Comparison of ENCODE assay signal across 8 cellular contexts in the genomic region with DNA sequence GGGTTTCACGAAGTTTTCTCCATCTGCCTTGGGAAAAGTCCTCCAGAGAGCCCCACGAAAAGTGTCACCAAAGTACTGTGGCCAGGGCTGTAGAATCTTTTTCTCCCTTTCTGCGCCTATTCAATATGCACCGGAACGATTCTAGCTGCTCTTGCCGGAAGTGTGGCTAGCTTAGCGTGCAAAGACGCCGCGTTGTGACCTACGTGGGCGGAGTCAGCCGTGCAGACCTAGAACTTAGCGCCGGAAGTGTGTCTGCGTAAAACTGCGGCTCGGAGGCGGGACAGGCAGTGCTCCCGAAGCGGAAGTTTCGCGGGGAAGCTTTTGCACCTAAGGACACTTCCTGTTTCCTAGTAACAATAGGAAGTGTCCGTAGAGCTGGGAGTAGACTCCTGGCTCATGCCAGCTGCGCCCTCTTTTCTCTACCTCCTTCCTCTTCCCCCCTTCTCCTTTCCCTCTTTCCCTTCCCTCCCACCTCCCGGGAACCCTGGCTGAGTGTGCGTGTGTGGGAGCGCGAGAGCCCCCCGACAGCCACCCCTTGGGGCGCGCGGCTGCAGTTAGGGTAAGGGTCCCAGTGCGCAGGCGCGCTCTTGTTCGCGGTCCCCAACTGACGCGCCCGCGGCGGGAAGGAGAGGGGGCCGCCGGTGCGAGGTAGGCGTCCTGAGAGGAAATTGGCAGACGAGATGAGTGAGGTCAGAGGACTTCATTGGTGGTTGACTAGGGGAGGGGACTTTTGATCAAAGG. TPM values are rescaled to one million over a fixed set of nuclear protein-coding genes. Genes with fewer than 3 reads are reported as not detected.
DNase-seq lines count a peak whose midpoint lies in the region; ATAC-seq and TF ChIP-seq lines count a peak whose summit lies in the region.

A gene with protein sequence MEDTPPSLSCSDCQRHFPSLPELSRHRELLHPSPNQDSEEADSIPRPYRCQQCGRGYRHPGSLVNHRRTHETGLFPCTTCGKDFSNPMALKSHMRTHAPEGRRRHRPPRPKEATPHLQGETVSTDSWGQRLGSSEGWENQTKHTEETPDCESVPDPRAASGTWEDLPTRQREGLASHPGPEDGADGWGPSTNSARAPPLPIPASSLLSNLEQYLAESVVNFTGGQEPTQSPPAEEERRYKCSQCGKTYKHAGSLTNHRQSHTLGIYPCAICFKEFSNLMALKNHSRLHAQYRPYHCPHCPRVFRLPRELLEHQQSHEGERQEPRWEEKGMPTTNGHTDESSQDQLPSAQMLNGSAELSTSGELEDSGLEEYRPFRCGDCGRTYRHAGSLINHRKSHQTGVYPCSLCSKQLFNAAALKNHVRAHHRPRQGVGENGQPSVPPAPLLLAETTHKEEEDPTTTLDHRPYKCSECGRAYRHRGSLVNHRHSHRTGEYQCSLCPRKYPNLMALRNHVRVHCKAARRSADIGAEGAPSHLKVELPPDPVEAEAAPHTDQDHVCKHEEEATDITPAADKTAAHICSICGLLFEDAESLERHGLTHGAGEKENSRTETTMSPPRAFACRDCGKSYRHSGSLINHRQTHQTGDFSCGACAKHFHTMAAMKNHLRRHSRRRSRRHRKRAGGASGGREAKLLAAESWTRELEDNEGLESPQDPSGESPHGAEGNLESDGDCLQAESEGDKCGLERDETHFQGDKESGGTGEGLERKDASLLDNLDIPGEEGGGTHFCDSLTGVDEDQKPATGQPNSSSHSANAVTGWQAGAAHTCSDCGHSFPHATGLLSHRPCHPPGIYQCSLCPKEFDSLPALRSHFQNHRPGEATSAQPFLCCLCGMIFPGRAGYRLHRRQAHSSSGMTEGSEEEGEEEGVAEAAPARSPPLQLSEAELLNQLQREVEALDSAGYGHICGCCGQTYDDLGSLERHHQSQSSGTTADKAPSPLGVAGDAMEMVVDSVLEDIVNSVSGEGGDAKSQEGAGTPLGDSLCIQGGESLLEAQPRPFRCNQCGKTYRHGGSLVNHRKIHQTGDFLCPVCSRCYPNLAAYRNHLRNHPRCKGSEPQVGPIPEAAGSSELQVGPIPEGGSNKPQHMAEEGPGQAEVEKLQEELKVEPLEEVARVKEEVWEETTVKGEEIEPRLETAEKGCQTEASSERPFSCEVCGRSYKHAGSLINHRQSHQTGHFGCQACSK (N-terminal part only) (plus strand): TSS at position 350 of the 741 bp plus-strand sequence. CDS start 1,903 bp downstream, outside the sequence.
A gene (minus strand): TSS at position 168 of the 741 bp plus-strand sequence. CDS start 9,781 bp downstream, outside the sequence.

- peaks cover 0 to 26% (median 19%) of the 10 kb centered on the region in 4 donors for H3K4me1 ChIP-seq in liver (ENCODE audit: control insufficient read depth in 4 of 4, insufficient read depth in 4 of 4, low read length in 3 of 4)

- peak; percentile 100 for DNase-seq in CD1c-positive myeloid dendritic cell (ENCODE audit: extremely low spot score)
- peak; percentile 99 for DNase-seq in NCI-H82 (lab: John Stamatoyannopoulos, UW)
- DNase-seq in activated CD4-positive, alpha-beta T cell treated with anti-CD3 and anti-CD28 coated beads, Interleukin-2, amount 50 U/mL, for 48 hours: peak; percentile 98
- peak; percentile 99 to 100 for DNase-seq in dermis microvascular lymphatic vessel endothelial cell (ENCODE audit: low read depth in 2 of 2)
- DNase-seq in stimulated activated CD4-positive, alpha-beta T cell treated with anti-CD3 and anti-CD28 coated beads, Interleukin-4, amount 100 ng/mL, for 24 hours: peak; percentile 99

- H3K9me3 ChIP-seq in liver (ENCODE audit: control insufficient read depth in 4 of 4, low read length in 3 of 4): no peaks in the 10 kb centered on the region

- TF ChIP-seq RAD21 in liver (IDR thresholded peaks at IDR 0.05): peak; percentile 51 to 63

- H3K36me3 ChIP-seq in liver (ENCODE audit: control insufficient read depth in 4 of 4, insufficient read depth in 3 of 4, low read depth in 1 of 4, low read length in 3 of 4): peaks cover 4 to 26% (median 14%) of the 10 kb centered on the region in 4 donors

- H3K27me3 ChIP-seq in liver (ENCODE audit: control insufficient read depth in 4 of 4, insufficient read depth in 4 of 4, low read length in 3 of 4): no peaks in the 10 kb centered on the region

- ATAC-seq in GM19397 (IDR thresholded peaks at IDR 0.05; ENCODE audit: unreplicated experiment) (peak; percentile 73), HG03571 (IDR thresholded peaks at IDR 0.05; ENCODE audit: unreplicated experiment) (peak; percentile 63)

- TF ChIP-seq CTCF in liver (IDR thresholded peaks at IDR 0.05; ENCODE audit: low read depth, low read length, missing input control): no peak

- H3K9ac ChIP-seq in liver (ENCODE audit: low read depth in 1 of 2, low read length in 2 of 2): peak within 1 kb of the TSS; percentile 87 to 88

- H3K27ac ChIP-seq in liver (ENCODE audit: low read depth in 1 of 2, low read length in 2 of 2): peak within 1 kb of the TSS; percentile 97 to 98

- H3K4me3 ChIP-seq in liver (ENCODE audit: low read depth in 1 of 3, low read length in 3 of 3): peak within 1 kb of the TSS; percentile 94 to 100 (median 100)

- WGBS in liver: under 1% methylated on average over 48 of the region's 48 CpGs

TF ChIP-seq in liver, 16 proteins besides CTCF, POLR2A, EP300 and RAD21:
- TF ChIP-seq GABPA (IDR thresholded peaks at IDR 0.05 in 1 of 2, conservative IDR thresholded peaks at IDR 0.05 in 1 of 2) (peak; percentile 99 to 100), SP1 (IDR thresholded peaks at IDR 0.05) (peak; percentile 73), TAF1 (conservative IDR thresholded peaks at IDR 0.05) (no peak), FOXA2 (IDR thresholded peaks at IDR 0.05) (no peak), EGR1 (IDR thresholded peaks at IDR 0.05; ENCODE audit: low read depth in 2 of 2) (peak; percentile 93 to 95), HNF4A (conservative IDR thresholded peaks at IDR 0.05) (peak; percentile 34 to 41), JUND (IDR thresholded peaks at IDR 0.05) (peak in 1 of 2 donors; percentile 31), RXRA (IDR thresholded peaks at IDR 0.05) (peak; percentile 55 to 65), HNF4G (IDR thresholded peaks at IDR 0.05) (no peak), FOXA1 (IDR thresholded peaks at IDR 0.05) (peak; percentile 41), YY1 (IDR thresholded peaks at IDR 0.05) (peak; percentile 65), NR2F2 (IDR thresholded peaks at IDR 0.05) (peak; percentile 70)
- TF ChIP-seq, protein P1, sequence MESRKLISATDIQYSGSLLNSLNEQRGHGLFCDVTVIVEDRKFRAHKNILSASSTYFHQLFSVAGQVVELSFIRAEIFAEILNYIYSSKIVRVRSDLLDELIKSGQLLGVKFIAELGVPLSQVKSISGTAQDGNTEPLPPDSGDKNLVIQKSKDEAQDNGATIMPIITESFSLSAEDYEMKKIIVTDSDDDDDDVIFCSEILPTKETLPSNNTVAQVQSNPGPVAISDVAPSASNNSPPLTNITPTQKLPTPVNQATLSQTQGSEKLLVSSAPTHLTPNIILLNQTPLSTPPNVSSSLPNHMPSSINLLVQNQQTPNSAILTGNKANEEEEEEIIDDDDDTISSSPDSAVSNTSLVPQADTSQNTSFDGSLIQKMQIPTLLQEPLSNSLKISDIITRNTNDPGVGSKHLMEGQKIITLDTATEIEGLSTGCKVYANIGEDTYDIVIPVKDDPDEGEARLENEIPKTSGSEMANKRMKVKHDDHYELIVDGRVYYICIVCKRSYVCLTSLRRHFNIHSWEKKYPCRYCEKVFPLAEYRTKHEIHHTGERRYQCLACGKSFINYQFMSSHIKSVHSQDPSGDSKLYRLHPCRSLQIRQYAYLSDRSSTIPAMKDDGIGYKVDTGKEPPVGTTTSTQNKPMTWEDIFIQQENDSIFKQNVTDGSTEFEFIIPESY (IDR thresholded peaks at IDR 0.05): no peak
- TF ChIP-seq, protein P2, sequence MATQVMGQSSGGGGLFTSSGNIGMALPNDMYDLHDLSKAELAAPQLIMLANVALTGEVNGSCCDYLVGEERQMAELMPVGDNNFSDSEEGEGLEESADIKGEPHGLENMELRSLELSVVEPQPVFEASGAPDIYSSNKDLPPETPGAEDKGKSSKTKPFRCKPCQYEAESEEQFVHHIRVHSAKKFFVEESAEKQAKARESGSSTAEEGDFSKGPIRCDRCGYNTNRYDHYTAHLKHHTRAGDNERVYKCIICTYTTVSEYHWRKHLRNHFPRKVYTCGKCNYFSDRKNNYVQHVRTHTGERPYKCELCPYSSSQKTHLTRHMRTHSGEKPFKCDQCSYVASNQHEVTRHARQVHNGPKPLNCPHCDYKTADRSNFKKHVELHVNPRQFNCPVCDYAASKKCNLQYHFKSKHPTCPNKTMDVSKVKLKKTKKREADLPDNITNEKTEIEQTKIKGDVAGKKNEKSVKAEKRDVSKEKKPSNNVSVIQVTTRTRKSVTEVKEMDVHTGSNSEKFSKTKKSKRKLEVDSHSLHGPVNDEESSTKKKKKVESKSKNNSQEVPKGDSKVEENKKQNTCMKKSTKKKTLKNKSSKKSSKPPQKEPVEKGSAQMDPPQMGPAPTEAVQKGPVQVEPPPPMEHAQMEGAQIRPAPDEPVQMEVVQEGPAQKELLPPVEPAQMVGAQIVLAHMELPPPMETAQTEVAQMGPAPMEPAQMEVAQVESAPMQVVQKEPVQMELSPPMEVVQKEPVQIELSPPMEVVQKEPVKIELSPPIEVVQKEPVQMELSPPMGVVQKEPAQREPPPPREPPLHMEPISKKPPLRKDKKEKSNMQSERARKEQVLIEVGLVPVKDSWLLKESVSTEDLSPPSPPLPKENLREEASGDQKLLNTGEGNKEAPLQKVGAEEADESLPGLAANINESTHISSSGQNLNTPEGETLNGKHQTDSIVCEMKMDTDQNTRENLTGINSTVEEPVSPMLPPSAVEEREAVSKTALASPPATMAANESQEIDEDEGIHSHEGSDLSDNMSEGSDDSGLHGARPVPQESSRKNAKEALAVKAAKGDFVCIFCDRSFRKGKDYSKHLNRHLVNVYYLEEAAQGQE (IDR thresholded peaks at IDR 0.05): no peak
- TF ChIP-seq, protein P3, sequence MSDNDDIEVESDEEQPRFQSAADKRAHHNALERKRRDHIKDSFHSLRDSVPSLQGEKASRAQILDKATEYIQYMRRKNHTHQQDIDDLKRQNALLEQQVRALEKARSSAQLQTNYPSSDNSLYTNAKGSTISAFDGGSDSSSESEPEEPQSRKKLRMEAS (IDR thresholded peaks at IDR 0.05): peak; percentile 98
- TF ChIP-seq, protein P4, sequence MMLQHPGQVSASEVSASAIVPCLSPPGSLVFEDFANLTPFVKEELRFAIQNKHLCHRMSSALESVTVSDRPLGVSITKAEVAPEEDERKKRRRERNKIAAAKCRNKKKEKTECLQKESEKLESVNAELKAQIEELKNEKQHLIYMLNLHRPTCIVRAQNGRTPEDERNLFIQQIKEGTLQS (IDR thresholded peaks at IDR 0.05): no peak

RNA-seq across cellular contexts. Expression of the first gene that starts in this region (rescaled TPM):
- total RNA-seq in dermis microvascular lymphatic vessel endothelial cell (8.1 and 13.9 TPM in 2 replicates), liver (1 to 10 TPM; 5.4 to 9.6 TPM)
- polyA plus RNA-seq in liver: 1 to 10 TPM in 1 of 2 donors, under 1 TPM in 1; 0.89 to 2.7 TPM

RNA-seq across cellular contexts. Expression of the second gene that starts in this region (rescaled TPM):
- total RNA-seq in dermis microvascular lymphatic vessel endothelial cell (5.4 and 7.6 TPM in 2 replicates), liver (1 to 10 TPM; 4.4 to 4.8 TPM)
- 1 to 10 TPM in 1 of 2 donors, under 1 TPM in 1; 0.92 to 3.3 TPM for polyA plus RNA-seq in liver

Comparison
In these comparisons a context has a peak if more than half of its experiments do, and no peak if none do; other contexts are left out.
1. Peak in every context shown above with its lines: DNase-seq, ATAC-seq, H3K4me3 ChIP-seq and H3K27ac ChIP-seq.